10 cellular contexts compared by ENCODE assay signal in genomic region chr10:69382382-69383117, GRCh38. TPM values are rescaled to one million over a fixed set of nuclear protein-coding genes. Genes with fewer than 3 reads are reported as not detected.
DNase-seq lines count a peak whose midpoint lies in the region; ATAC-seq and TF ChIP-seq lines count a peak whose summit lies in the region.
"Had no signal": no experiment of that assay in that cellular context is flagged by ENCODE, and none has a peak within 500 bp of the region (broad histone marks: within the 10 kb centered on the region; RNA-seq: fewer than 3 reads in every experiment).

No MANE protein-coding gene starts in this region.

- no peak overlapping the region for H3K27ac Mint-ChIP-seq in endodermal cell

- no peaks in the 10 kb centered on the region for H3K4me1 ChIP-seq in endodermal cell (ENCODE audit: control insufficient read depth, insufficient read depth, low read length)

- WGBS in endodermal cell (ENCODE audit: insufficient coverage in 1 of 2, insufficient read length in 1 of 2), 2 experiments = 90 to 93% methylated on average over 18 to 26 of the region's 26 CpGs

- no peaks in the 10 kb centered on the region for H3K27me3 Mint-ChIP-seq in endodermal cell (ENCODE audit: insufficient read depth)

- DNase-seq in AG08396 (ENCODE audit: low spot score) (peak; percentile 75), M059J (ENCODE audit: low read depth) (peak; percentile 97), endodermal cell (peak; percentile 33), omental fat pad (ENCODE audit: low spot score) (no peak), HUDEP-2 (lab: John Stamatoyannopoulos, UW; ENCODE audit: unreplicated experiment in 76 of 76) (no peak), Right ventricle myocardium superior (no peak)
- DNase-seq: NCI-H1694, occipital lobe had no signal

- intact Hi-C loops in Right ventricle myocardium superior (cut with DNase I) = no loop called here

- H3K9me3 ChIP-seq in endodermal cell (ENCODE audit: control insufficient read depth, low read length) = no peaks in the 10 kb centered on the region

- TF ChIP-seq CTCF in endodermal cell (conservative IDR thresholded peaks at IDR 0.05) (no peak), omental fat pad (IDR thresholded peaks at IDR 0.05) (no peak)

- no peak overlapping the region for H3K9ac ChIP-seq in endodermal cell (ENCODE audit: extremely low read depth, low read length, poor library complexity, severe bottlenecking)

- H3K4me1 Mint-ChIP-seq in endodermal cell = no peaks in the 10 kb centered on the region

- H3K4me3 ChIP-seq in endodermal cell (ENCODE audit: low read length) = no peak overlapping the region

- H3K27me3 ChIP-seq in endodermal cell (ENCODE audit: control insufficient read depth, insufficient read depth, low read length, poor library complexity, severe bottlenecking) = no peaks in the 10 kb centered on the region

- no peaks in the 10 kb centered on the region for H3K9me3 Mint-ChIP-seq in endodermal cell

- peaks cover 17% of the 10 kb centered on the region for H3K36me3 ChIP-seq in endodermal cell (ENCODE audit: control insufficient read depth, insufficient read depth, low read length)

- peak; percentile 85 for ATAC-seq in omental fat pad (ENCODE audit: low FRiP score)
- ATAC-seq in GM18498 (IDR thresholded peaks at IDR 0.05; ENCODE audit: unreplicated experiment) = no peak
- no peak for ATAC-seq in GM18907 (IDR thresholded peaks at IDR 0.05; ENCODE audit: unreplicated experiment)
- no peak for ATAC-seq in Right ventricle myocardium superior (ENCODE audit: poor library complexity)

- no peak overlapping the region for H3K27ac ChIP-seq in endodermal cell (ENCODE audit: low read depth, low read length)

- peaks cover 68% of the 10 kb centered on the region for H3K36me3 Mint-ChIP-seq in endodermal cell (ENCODE audit: low read depth)

- H3K4me3 Mint-ChIP-seq in endodermal cell = no peak overlapping the region

RNA-seq across cellular contexts. Expression of gene TACR2, which starts 34.2 kb away (rescaled TPM):
- total RNA-seq in M059J (2014; rRNA removed; shearing (Covaris generic)) = 0.05 and 0.15 TPM in 2 replicates
- total RNA-seq in endodermal cell (not detected), omental fat pad (under 1 TPM in 3 of 4 donors, not detected in 1; 0.44 to 0.96 (median 0.74) TPM), Right ventricle myocardium superior (0.24 TPM)
- not detected for polyA plus RNA-seq in endodermal cell (2013, experiment 1 of 2)
- not detected for polyA plus RNA-seq in endodermal cell (2013, experiment 2 of 2)

Comparison
In these comparisons a context has a peak if more than half of its experiments do, and no peak if none do; other contexts are left out.
1. DNase-seq: peak in AG08396 (single experiment), M059J (single experiment) and endodermal cell (single experiment); none in omental fat pad (single experiment), HUDEP-2 (0 of 76) and Right ventricle myocardium superior (single experiment).